In the genomic region with DNA sequence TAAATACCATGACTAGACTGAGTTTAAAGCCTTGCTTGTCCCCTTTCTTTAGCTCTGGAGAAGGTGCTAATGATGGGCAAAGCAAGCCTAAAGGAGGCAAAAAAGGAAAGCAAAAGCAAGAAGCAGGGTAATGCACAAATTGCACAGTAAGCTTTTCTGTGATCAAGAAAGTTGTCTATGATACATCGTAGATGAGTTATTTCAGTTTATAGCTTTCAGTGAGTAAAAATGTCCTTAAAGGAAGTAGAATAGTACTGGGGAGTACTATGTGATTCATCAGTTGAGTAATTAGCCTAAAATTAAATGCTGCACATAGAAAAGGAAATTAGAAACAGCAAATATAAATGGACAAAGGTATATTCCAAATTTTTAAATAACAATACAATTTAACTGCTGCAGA, we compare ENCODE assay signal across 22 cellular contexts. TPM values are rescaled to one million over a fixed set of nuclear protein-coding genes. Genes with fewer than 3 reads are reported as not detected.
A peak's percentile ranks its signal among the peaks of the same experiment; 100 is the strongest.
DNase-seq lines count a peak whose midpoint lies in the region; FAIRE-seq and TF ChIP-seq lines count a peak whose summit lies in the region.
"Had no signal": no experiment of that assay in that cellular context is flagged by ENCODE, and none has a peak within 500 bp of the region (broad histone marks: within the 10 kb centered on the region; RNA-seq: fewer than 3 reads in every experiment).

No MANE protein-coding gene starts in this region.

- H3K36me3 Mint-ChIP-seq in type B pancreatic cell: no peaks in the 10 kb centered on the region

- no peaks in the 10 kb centered on the region for H4K20me1 ChIP-seq in PC-9 (ENCODE audit: insufficient read depth)

- no peaks in the 10 kb centered on the region for H3F3A ChIP-seq in PC-9 (ENCODE audit: insufficient read depth, low read depth)

- no peak overlapping the region for H3K4me2 ChIP-seq in PC-9

- peaks cover 30% of the 10 kb centered on the region for H3K4me1 Mint-ChIP-seq in type B pancreatic cell (ENCODE audit: unreplicated experiment)

- BruUV-seq in PC-9 (replicated peaks; lab: Mats Ljungman, UMichigan): no TSS peak

- no peaks in the 10 kb centered on the region for H3K79me2 ChIP-seq in PC-9 (ENCODE audit: low read depth)

- POLR2A ChIA-PET in PC-9 (lab: Charles Lee; ENCODE audit: unreplicated experiment): no interaction called here

- H3K4me3 ChIP-seq in astrocyte of the spinal cord (ENCODE audit: low read depth, low read length) (no peak overlapping the region), PC-9 (no peak overlapping the region)
- H3K4me3 ChIP-seq: skin epidermis had no signal

- in situ Hi-C loops in astrocyte of the spinal cord (cut with HindIII; ENCODE audit: low sequenced_read_pairs): no loop called here

- TF ChIP-seq CTCF in astrocyte of the spinal cord (IDR thresholded peaks at IDR 0.05; ENCODE audit: low read depth, low read length) (no peak), type B pancreatic cell (conservative IDR thresholded peaks at IDR 0.05) (no peak), PC-9 (conservative IDR thresholded peaks at IDR 0.05) (no peak)

- H3K9me2 ChIP-seq in PC-9 (ENCODE audit: insufficient read depth): no peaks in the 10 kb centered on the region

- no peaks in the 10 kb centered on the region for H3K9me3 ChIP-seq in PC-9 (ENCODE audit: insufficient read depth, low read depth)
- H3K9me3 ChIP-seq: BE2C, Caco-2 had no signal

- H3K4me1 ChIP-seq in PC-9 (replicated peaks; ENCODE audit: insufficient read depth): no peaks in the 10 kb centered on the region
- H3K4me1 ChIP-seq: BE2C, Caco-2 had no signal

- no peak overlapping the region for H2AFZ ChIP-seq in PC-9

- intact Hi-C loops in PC-9 (cut with micrococcal nuclease; ENCODE audit: unreplicated experiment): no loop called here

- H3K27ac ChIP-seq in PC-9: no peak overlapping the region
- H3K27ac ChIP-seq: epithelial cell of prostate, skin epidermis had no signal

- DNase-seq in M059J (ENCODE audit: low read depth): peak; percentile 50
- peak; percentile 19 for DNase-seq in astrocyte of the spinal cord (ENCODE audit: low read depth, low spot score)
- no peak for DNase-seq in type B pancreatic cell (ENCODE audit: extremely low spot score, unreplicated experiment)
- no peak for DNase-seq in midbrain (lab: John Stamatoyannopoulos, UW)
- no peak for DNase-seq in HT-29 (ENCODE audit: low spot score)
- DNase-seq in PC-9: no peak
- DNase-seq: activated CD4-positive, alpha-beta T cell treated with anti-CD3 and anti-CD28 coated beads, Interleukin-2, amount 50 U/mL, for 48 hours; activated naive CD4-positive, alpha-beta T cell treated with anti-CD3 and anti-CD28 coated beads for 36 hours; BE2C; Caco-2; cortex of kidney; glutamatergic neuron; left ventricle myocardium superior; NCI-H1417 treated with DMSO at 0.1 percent for 48 hours; occipital lobe; Right ventricle myocardium superior; stimulated activated CD4-positive, alpha-beta T cell treated with anti-CD3 and anti-CD28 coated beads, Interleukin-4, amount 100 ng/mL, for 1 hour; T-helper 1 cell had no signal

- peaks cover 18% of the 10 kb centered on the region for H3K27me3 Mint-ChIP-seq in type B pancreatic cell

- no peak overlapping the region for H3K27ac Mint-ChIP-seq in type B pancreatic cell
- H3K27ac Mint-ChIP-seq: activated naive CD4-positive, alpha-beta T cell treated with anti-CD3 and anti-CD28 coated beads for 36 hours had no signal

- no peaks in the 10 kb centered on the region for H3K27me3 ChIP-seq in PC-9 (ENCODE audit: insufficient read depth, low read depth)
- H3K27me3 ChIP-seq: BE2C had no signal

- peak overlapping the region; percentile 14 for H3K4me3 Mint-ChIP-seq in type B pancreatic cell
- H3K4me3 Mint-ChIP-seq: activated naive CD4-positive, alpha-beta T cell treated with anti-CD3 and anti-CD28 coated beads for 36 hours had no signal

- H3K36me3 ChIP-seq in PC-9 (ENCODE audit: low read depth): no peaks in the 10 kb centered on the region
- H3K36me3 ChIP-seq: BE2C had no signal

- CTCF ChIA-PET in PC-9 (lab: Charles Lee): no interaction called here

- no peaks in the 10 kb centered on the region for H3K9me3 Mint-ChIP-seq in type B pancreatic cell
- H3K9me3 Mint-ChIP-seq: activated naive CD4-positive, alpha-beta T cell treated with anti-CD3 and anti-CD28 coated beads for 36 hours had no signal

- peak; percentile 27 for FAIRE-seq in islet of Langerhans (lab: Jason Lieb, UNC)
- FAIRE-seq: H54 had no signal

RNA-seq across cellular contexts. Expression of gene PDE5A, which starts 50.2 kb away (rescaled TPM):
- total RNA-seq in M059J (2014; rRNA removed; shearing (Covaris generic)): 42.0 and 51.5 TPM in 2 replicates
- 23.9 and 77.4 TPM in 2 replicates for total RNA-seq in type B pancreatic cell (ENCODE audit: low replicate concordance)
- 2.0 and 3.0 TPM in 2 replicates for total RNA-seq in HT-29 (2014; rRNA removed; shearing (Covaris generic))
- 7.9 and 8.5 TPM in 2 replicates for total RNA-seq in PC-9 (2021)

Comparison
In these comparisons a context has a peak if more than half of its experiments do, and no peak if none do; other contexts are left out.
1. DNase-seq: peak in M059J (single experiment) and astrocyte of the spinal cord (single experiment); none in type B pancreatic cell (single experiment), midbrain (single experiment), HT-29 (single experiment) and PC-9 (0 of 2).